ENCODE assay signal across 21 cellular contexts in genomic region chr10:125068406-125068805, GRCh38.
"Had no signal": no experiment of that assay in that cellular context is flagged by ENCODE, and none has a peak within 500 bp of the region (broad histone marks: within the 10 kb centered on the region; RNA-seq: fewer than 3 reads in every experiment).

No MANE protein-coding gene starts in this region.

- H3K27me3 Mint-ChIP-seq: activated naive CD8-positive, alpha-beta T cell; dendritic cell treated with granulocyte-macrophage colony-stimulating factor and Interleukin-4, amounts not matched to agents 40 ng/mL and 50 ng/mL, for 4 days had no signal

- H3K36me3 Mint-ChIP-seq: activated naive CD8-positive, alpha-beta T cell; stimulated activated naive B cell treated with anti-CD40 and anti-IgM and Interleukin-4, amounts not matched to agents 10 μg/mL and 1 μg/mL and 100 μg/mL, for 72 hours had no signal

- H3K9me3 ChIP-seq: heart left ventricle, thyroid gland had no signal

- H3K36me3 ChIP-seq: thyroid gland had no signal

- DNase-seq: activated B cell treated with CpG ODN at 0.5 μM for 24 hours; activated CD4-positive, alpha-beta T cell treated with anti-CD3 and anti-CD28 coated beads, Interleukin-2, amount 10 ng/mL, durations not matched to agents 24 days and 14 days; activated CD8-positive, alpha-beta memory T cell treated with anti-CD3 and anti-CD28 coated beads, Interleukin-2, amount 50 U/mL, for 48 hours; activated CD8-positive, alpha-beta T cell treated with anti-CD3 and anti-CD28 coated beads, Interleukin-2, amount 10 ng/mL, durations not matched to agents 7 days and 5 days; activated gamma-delta T cell; activated T-cell treated with anti-CD3 and anti-CD28 coated beads, Interleukin-2, amount 50 U/mL, for 72 hours; amniotic stem cell; effector memory CD4-positive, alpha-beta T cell; foreskin melanocyte; immature natural killer cell; midbrain; posterior cingulate gyrus; stimulated activated CD4-positive, alpha-beta T cell treated with anti-CD3 and anti-CD28 coated beads, Interleukin-2, amount 100 ng/mL, for 48 hours; stimulated activated naive B cell treated with anti-CD40 and anti-IgM and Interleukin-4, amounts not matched to agents 10 μg/mL and 1 μg/mL and 100 μg/mL, for 72 hours; T-helper 2 cell; thyroid gland had no signal

- H3K27me3 ChIP-seq: heart left ventricle, thyroid gland had no signal

- H3K27ac Mint-ChIP-seq: activated CD4-positive, alpha-beta T cell treated with anti-CD3 and anti-CD28 coated beads, Interleukin-2, amount 10 ng/mL, durations not matched to agents 24 days and 14 days; activated CD8-positive, alpha-beta T cell treated with anti-CD3 and anti-CD28 coated beads, Interleukin-2, amount 10 ng/mL, durations not matched to agents 7 days and 5 days; activated naive CD8-positive, alpha-beta T cell; activated T-cell treated with anti-CD3 and anti-CD28 coated beads, Interleukin-2, amount 50 U/mL, for 72 hours; dendritic cell treated with granulocyte-macrophage colony-stimulating factor and Interleukin-4, amounts not matched to agents 40 ng/mL and 50 ng/mL, for 4 days; stimulated activated naive B cell treated with anti-CD40 and anti-IgM and Interleukin-4, amounts not matched to agents 10 μg/mL and 1 μg/mL and 100 μg/mL, for 72 hours had no signal

- H3K27ac ChIP-seq: epithelial cell of prostate, heart left ventricle had no signal

- H3K4me3 Mint-ChIP-seq: activated B cell treated with CpG ODN at 0.5 μM for 24 hours; activated CD4-positive, alpha-beta T cell treated with anti-CD3 and anti-CD28 coated beads, Interleukin-2, amount 10 ng/mL, durations not matched to agents 24 days and 14 days; activated CD8-positive, alpha-beta T cell treated with anti-CD3 and anti-CD28 coated beads, Interleukin-2, amount 10 ng/mL, durations not matched to agents 7 days and 5 days; activated naive CD8-positive, alpha-beta T cell; activated T-cell treated with anti-CD3 and anti-CD28 coated beads, Interleukin-2, amount 50 U/mL, for 72 hours; dendritic cell treated with granulocyte-macrophage colony-stimulating factor and Interleukin-4, amounts not matched to agents 40 ng/mL and 50 ng/mL, for 4 days; immature natural killer cell; stimulated activated naive B cell treated with anti-CD40 and anti-IgM and Interleukin-4, amounts not matched to agents 10 μg/mL and 1 μg/mL and 100 μg/mL, for 72 hours had no signal

- H3K4me3 ChIP-seq: heart left ventricle, lung, thyroid gland had no signal

- ATAC-seq: activated CD8-positive, alpha-beta T cell treated with anti-CD3 and anti-CD28 coated beads, Interleukin-2, amount 10 ng/mL, durations not matched to agents 7 days and 5 days; activated T-cell treated with anti-CD3 and anti-CD28 coated beads, Interleukin-2, amount 50 U/mL, for 72 hours; stimulated activated naive B cell treated with anti-CD40 and anti-IgM and Interleukin-4, amounts not matched to agents 10 μg/mL and 1 μg/mL and 100 μg/mL, for 72 hours had no signal

- H3K9me3 Mint-ChIP-seq: activated B cell treated with CpG ODN at 0.5 μM for 24 hours; activated CD4-positive, alpha-beta T cell treated with anti-CD3 and anti-CD28 coated beads, Interleukin-2, amount 10 ng/mL, durations not matched to agents 24 days and 14 days; activated T-cell treated with anti-CD3 and anti-CD28 coated beads, Interleukin-2, amount 50 U/mL, for 72 hours; dendritic cell treated with granulocyte-macrophage colony-stimulating factor and Interleukin-4, amounts not matched to agents 40 ng/mL and 50 ng/mL, for 4 days; immature natural killer cell; stimulated activated naive B cell treated with anti-CD40 and anti-IgM and Interleukin-4, amounts not matched to agents 10 μg/mL and 1 μg/mL and 100 μg/mL, for 72 hours had no signal
